ENCODE assay signal across 28 cellular contexts in genomic region chr14:53748691-53749090, GRCh38.
"Had no signal": no experiment of that assay in that cellular context is flagged by ENCODE, and none has a peak within 500 bp of the region (broad histone marks: within the 10 kb centered on the region; RNA-seq: fewer than 3 reads in every experiment).

No MANE protein-coding gene starts in this region.

- ATAC-seq: esophagus mucosa; heart left ventricle; left cardiac atrium; sciatic nerve; stimulated activated memory B cell treated with anti-CD40 and anti-IgM and Interleukin-4, amounts not matched to agents 10 μg/mL and 1 μg/mL and 100 μg/mL, for 72 hours had no signal

- H3K27me3 ChIP-seq: ascending aorta, brain microvascular endothelial cell, heart left ventricle, neutrophil, stomach, thyroid gland, upper lobe of left lung had no signal

- H3K9me3 ChIP-seq: ascending aorta, neutrophil, stomach, thyroid gland, upper lobe of left lung had no signal

- H3K36me3 ChIP-seq: ascending aorta, brain microvascular endothelial cell, heart left ventricle, neutrophil, stomach, thyroid gland, upper lobe of left lung had no signal

- H3K27ac ChIP-seq: ascending aorta, brain microvascular endothelial cell, heart left ventricle, neutrophil, skin epidermis, stomach, thyroid gland, upper lobe of left lung had no signal

- H3K4me3 ChIP-seq: ascending aorta, heart left ventricle, skin epidermis, stomach, thyroid gland, upper lobe of left lung had no signal

- H3K4me1 ChIP-seq: ascending aorta, heart left ventricle, stomach, thyroid gland, upper lobe of left lung had no signal

- DNase-seq: activated CD4-positive, alpha-beta memory T cell treated with anti-CD3 and anti-CD28 coated beads for 36 hours; activated CD4-positive, alpha-beta T cell treated with anti-CD3 and anti-CD28 coated beads, Interleukin-2, amount 10 ng/mL, durations not matched to agents 24 days and 14 days; activated CD4-positive, CD25-positive, alpha-beta regulatory T cell treated with anti-CD3 and anti-CD28 coated beads, Interleukin-2, amount 50 U/mL, for 72 hours; activated CD8-positive, alpha-beta memory T cell treated with anti-CD3 and anti-CD28 coated beads, Interleukin-2, amount 50 U/mL, for 4 hours; activated effector memory CD4-positive, alpha-beta T cell treated with anti-CD3 and anti-CD28 coated beads, Interleukin-2, amount 50 U/mL, for 16 hours; activated naive CD4-positive, alpha-beta T cell treated with anti-CD3 and anti-CD28 coated beads for 36 hours; activated naive CD8-positive, alpha-beta T cell treated with anti-CD3 and anti-CD28 coated beads for 36 hours; activated T-cell treated with anti-CD3 and anti-CD28 coated beads, Interleukin-2, amount 50 U/mL, for 1 hour; brain microvascular endothelial cell; foreskin fibroblast; heart left ventricle; hypothalamus; immature natural killer cell; left cardiac atrium; mammary epithelial cell; nephron progenitor cell; retina; stimulated activated CD4-positive, alpha-beta T cell treated with anti-CD3 and anti-CD28 coated beads, Interleukin-4, amount 100 ng/mL, for 24 hours; stomach; T-helper 2 cell; thyroid gland; upper lobe of left lung had no signal
